2 cellular contexts compared by ENCODE assay signal in genomic region chr20:55685848-55686247, GRCh38.
TF ChIP-seq lines count a peak whose summit lies in the region.

No MANE protein-coding gene starts in this region.

TF ChIP-seq in liver, 16 proteins besides CTCF, POLR2A, EP300 and RAD21 (continued from another document):
- TF ChIP-seq ZBTB33 (IDR thresholded peaks at IDR 0.05), result no peak

TF ChIP-seq in HepG2, 621 proteins besides CTCF, POLR2A, EP300 and RAD21 (continued from another document):
- TF ChIP-seq ZBTB34 (CRISPR knock-in tag; IDR thresholded peaks at IDR 0.05) (no peak), ZNF772 (CRISPR knock-in tag; IDR thresholded peaks at IDR 0.05) (no peak), ZNF33B (CRISPR knock-in tag; IDR thresholded peaks at IDR 0.05) (no peak), ZNF75D (CRISPR knock-in tag; IDR thresholded peaks at IDR 0.05; ENCODE audit: borderline replicate concordance) (no peak), MAFG (CRISPR knock-in tag; IDR thresholded peaks at IDR 0.05) (no peak), NR1H2 (CRISPR knock-in tag; IDR thresholded peaks at IDR 0.05; ENCODE audit: borderline replicate concordance, low read depth) (no peak), BATF2 (CRISPR knock-in tag; IDR thresholded peaks at IDR 0.05) (no peak), HDAC6 (IDR thresholded peaks at IDR 0.05; ENCODE audit: low read depth, low read length) (no peak), FIP1L1 (IDR thresholded peaks at IDR 0.05; ENCODE audit: borderline replicate concordance, insufficient read depth, low read depth, low read length) (no peak), RBM39 (IDR thresholded peaks at IDR 0.05; ENCODE audit: low read depth, low read length, poor library complexity, severe bottlenecking) (no peak), MAFK (conservative IDR thresholded peaks at IDR 0.05 in 1 of 2, IDR thresholded peaks at IDR 0.05 in 1 of 2; ENCODE audit: low read length in 2 of 2) (no peak), RBFOX2 (IDR thresholded peaks at IDR 0.05; ENCODE audit: low read depth, low read length) (no peak), ZNF44 (CRISPR knock-in tag; IDR thresholded peaks at IDR 0.05) (no peak), ZNF672 (CRISPR knock-in tag; IDR thresholded peaks at IDR 0.05) (no peak)
- TF ChIP-seq, protein P1, sequence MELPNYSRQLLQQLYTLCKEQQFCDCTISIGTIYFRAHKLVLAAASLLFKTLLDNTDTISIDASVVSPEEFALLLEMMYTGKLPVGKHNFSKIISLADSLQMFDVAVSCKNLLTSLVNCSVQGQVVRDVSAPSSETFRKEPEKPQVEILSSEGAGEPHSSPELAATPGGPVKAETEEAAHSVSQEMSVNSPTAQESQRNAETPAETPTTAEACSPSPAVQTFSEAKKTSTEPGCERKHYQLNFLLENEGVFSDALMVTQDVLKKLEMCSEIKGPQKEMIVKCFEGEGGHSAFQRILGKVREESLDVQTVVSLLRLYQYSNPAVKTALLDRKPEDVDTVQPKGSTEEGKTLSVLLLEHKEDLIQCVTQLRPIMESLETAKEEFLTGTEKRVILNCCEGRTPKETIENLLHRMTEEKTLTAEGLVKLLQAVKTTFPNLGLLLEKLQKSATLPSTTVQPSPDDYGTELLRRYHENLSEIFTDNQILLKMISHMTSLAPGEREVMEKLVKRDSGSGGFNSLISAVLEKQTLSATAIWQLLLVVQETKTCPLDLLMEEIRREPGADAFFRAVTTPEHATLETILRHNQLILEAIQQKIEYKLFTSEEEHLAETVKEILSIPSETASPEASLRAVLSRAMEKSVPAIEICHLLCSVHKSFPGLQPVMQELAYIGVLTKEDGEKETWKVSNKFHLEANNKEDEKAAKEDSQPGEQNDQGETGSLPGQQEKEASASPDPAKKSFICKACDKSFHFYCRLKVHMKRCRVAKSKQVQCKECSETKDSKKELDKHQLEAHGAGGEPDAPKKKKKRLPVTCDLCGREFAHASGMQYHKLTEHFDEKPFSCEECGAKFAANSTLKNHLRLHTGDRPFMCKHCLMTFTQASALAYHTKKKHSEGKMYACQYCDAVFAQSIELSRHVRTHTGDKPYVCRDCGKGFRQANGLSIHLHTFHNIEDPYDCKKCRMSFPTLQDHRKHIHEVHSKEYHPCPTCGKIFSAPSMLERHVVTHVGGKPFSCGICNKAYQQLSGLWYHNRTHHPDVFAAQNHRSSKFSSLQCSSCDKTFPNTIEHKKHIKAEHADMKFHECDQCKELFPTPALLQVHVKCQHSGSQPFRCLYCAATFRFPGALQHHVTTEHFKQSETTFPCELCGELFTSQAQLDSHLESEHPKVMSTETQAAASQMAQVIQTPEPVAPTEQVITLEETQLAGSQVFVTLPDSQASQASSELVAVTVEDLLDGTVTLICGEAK (IDR thresholded peaks at IDR 0.05), result no peak
- TF ChIP-seq, protein P1 (CRISPR knock-in tag; IDR thresholded peaks at IDR 0.05), result no peak
- TF ChIP-seq, protein P2, sequence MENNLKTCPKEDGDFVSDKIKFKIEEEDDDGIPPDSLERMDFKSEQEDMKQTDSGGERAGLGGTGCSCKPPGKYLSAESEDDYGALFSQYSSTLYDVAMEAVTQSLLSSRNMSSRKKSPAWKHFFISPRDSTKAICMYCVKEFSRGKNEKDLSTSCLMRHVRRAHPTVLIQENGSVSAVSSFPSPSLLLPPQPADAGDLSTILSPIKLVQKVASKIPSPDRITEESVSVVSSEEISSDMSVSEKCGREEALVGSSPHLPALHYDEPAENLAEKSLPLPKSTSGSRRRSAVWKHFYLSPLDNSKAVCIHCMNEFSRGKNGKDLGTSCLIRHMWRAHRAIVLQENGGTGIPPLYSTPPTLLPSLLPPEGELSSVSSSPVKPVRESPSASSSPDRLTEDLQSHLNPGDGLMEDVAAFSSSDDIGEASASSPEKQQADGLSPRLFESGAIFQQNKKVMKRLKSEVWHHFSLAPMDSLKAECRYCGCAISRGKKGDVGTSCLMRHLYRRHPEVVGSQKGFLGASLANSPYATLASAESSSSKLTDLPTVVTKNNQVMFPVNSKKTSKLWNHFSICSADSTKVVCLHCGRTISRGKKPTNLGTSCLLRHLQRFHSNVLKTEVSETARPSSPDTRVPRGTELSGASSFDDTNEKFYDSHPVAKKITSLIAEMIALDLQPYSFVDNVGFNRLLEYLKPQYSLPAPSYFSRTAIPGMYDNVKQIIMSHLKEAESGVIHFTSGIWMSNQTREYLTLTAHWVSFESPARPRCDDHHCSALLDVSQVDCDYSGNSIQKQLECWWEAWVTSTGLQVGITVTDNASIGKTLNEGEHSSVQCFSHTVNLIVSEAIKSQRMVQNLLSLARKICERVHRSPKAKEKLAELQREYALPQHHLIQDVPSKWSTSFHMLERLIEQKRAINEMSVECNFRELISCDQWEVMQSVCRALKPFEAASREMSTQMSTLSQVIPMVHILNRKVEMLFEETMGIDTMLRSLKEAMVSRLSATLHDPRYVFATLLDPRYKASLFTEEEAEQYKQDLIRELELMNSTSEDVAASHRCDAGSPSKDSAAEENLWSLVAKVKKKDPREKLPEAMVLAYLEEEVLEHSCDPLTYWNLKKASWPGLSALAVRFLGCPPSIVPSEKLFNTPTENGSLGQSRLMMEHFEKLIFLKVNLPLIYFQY (CRISPR knock-in tag; IDR thresholded peaks at IDR 0.05; ENCODE audit: borderline replicate concordance), result no peak
